Comparison of ENCODE assay signal across 8 cellular contexts in the genomic region with DNA sequence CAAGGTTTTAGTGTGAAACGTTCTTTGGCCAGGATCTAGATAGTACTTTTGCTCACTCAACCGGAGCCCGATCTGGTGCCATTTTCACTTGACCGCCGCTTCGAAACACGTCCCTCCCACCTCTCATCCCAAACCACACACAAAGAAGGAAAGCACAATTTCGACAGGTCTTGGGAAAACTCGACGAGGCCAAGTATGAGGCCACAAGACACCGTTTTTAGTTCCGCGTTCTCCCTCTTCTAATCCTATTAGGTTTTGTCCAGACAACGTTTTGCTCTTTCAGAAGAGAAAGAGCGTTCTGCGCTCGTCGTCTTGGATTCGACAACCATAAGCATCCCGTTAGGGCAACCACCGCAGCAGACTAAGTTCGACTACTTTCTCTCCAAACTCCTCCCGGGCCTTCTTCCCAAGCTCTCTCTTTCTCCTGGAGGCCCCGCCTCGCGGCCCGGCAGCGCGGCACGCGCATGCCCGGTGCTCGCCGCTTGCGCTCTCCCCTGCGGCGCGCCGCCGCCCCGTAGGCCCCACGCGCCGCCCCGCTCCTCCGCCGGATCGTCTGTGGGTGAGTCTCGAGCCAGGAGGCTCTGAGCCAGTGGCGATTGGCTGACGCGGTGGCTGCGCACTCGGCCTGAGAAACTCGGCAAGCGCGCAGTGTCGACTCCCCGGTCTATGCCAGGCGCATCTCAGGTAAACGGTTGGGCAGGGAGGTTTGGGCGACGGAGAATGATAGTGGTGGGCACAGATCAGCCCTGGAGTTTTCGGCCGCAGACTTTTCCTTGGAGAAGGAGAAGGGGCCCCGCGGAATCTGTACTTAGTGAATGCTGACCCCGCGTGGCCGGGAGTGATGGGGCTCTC. TPM values are rescaled to one million over a fixed set of nuclear protein-coding genes. Genes with fewer than 3 reads are reported as not detected.
DNase-seq lines count a peak whose midpoint lies in the region; ATAC-seq and TF ChIP-seq lines count a peak whose summit lies in the region.

A gene with protein sequence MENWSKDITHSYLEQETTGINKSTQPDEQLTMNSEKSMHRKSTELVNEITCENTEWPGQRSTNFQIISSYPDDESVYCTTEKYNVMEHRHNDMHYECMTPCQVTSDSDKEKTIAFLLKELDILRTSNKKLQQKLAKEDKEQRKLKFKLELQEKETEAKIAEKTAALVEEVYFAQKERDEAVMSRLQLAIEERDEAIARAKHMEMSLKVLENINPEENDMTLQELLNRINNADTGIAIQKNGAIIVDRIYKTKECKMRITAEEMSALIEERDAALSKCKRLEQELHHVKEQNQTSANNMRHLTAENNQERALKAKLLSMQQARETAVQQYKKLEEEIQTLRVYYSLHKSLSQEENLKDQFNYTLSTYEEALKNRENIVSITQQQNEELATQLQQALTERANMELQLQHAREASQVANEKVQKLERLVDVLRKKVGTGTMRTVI (plus strand): TSS at position 517 of the 852 bp plus-strand sequence. CDS start 49,952 bp downstream, outside the sequence.

- 1% methylated on average over 70 of the region's 70 CpGs for WGBS in right cardiac atrium

- H3K36me3 ChIP-seq in parathyroid adenoma (ENCODE audit: control insufficient read depth, insufficient read depth, low read length), result no peaks in the 10 kb centered on the region

- intact Hi-C loops in right cardiac atrium (cut with DNase I), result no loop called here

- in situ Hi-C loops in astrocyte of the cerebellum (cut with HindIII; ENCODE audit: low sequenced_read_pairs), result no loop called here

- peak; percentile 100 for ATAC-seq in right cardiac atrium
- ATAC-seq in HG02870 (IDR thresholded peaks at IDR 0.05; ENCODE audit: unreplicated experiment), result no peak
- no peak for ATAC-seq in HG02642 (IDR thresholded peaks at IDR 0.05; ENCODE audit: poor library complexity, unreplicated experiment)

- CTCF ChIA-PET in AG04449 (lab: Yijun Ruan, JAX), result interaction anchor here (1.0 to 3.5 kb wide), 4 partner anchors 14 to 49 kb away, joined by 3 to 20 read pairs (median 6); no protein-coding TSS in a partner anchor

- POLR2A ChIA-PET in AG04449 (lab: Yijun Ruan, JAX), result interaction anchor here (1.4 kb wide), 2 partner anchors 14 to 25 kb away, joined by 3 to 8 read pairs; a partner anchor contains a TSS

- no peaks in the 10 kb centered on the region for H3K9me3 ChIP-seq in right cardiac atrium (ENCODE audit: control insufficient read depth, low read length)
- no peaks in the 10 kb centered on the region for H3K9me3 ChIP-seq in parathyroid adenoma (ENCODE audit: control insufficient read depth, low read length)

- peak; percentile 39 for TF ChIP-seq CTCF in AG04449 (IDR thresholded peaks at IDR 0.05; ENCODE audit: insufficient read depth, low read length, missing control alignments)
- TF ChIP-seq CTCF in HFF-Myc (IDR thresholded peaks at IDR 0.05; ENCODE audit: low read depth, low read length, missing control alignments), result no peak
- peak; percentile 43 for TF ChIP-seq CTCF in astrocyte of the cerebellum (IDR thresholded peaks at IDR 0.05; ENCODE audit: low read depth, low read length, missing control alignments)
- TF ChIP-seq CTCF in parathyroid adenoma (IDR thresholded peaks at IDR 0.05), result no peak

- peak within 1 kb of the TSS; percentile 32 for H3K9ac ChIP-seq in parathyroid adenoma

- H3K4me1 ChIP-seq in right cardiac atrium (ENCODE audit: control insufficient read depth, insufficient read depth, low read length) (no peaks in the 10 kb centered on the region), parathyroid adenoma (no peaks in the 10 kb centered on the region)

- DNase-seq in AG04449 (ENCODE audit: low read depth, low spot score), result peak; percentile 26
- peak; percentile 27 for DNase-seq in HFF-Myc (ENCODE audit: extremely low read depth, low read depth)
- peak; percentile 84 for DNase-seq in NCI-H82 (lab: John Stamatoyannopoulos, UW)
- DNase-seq in astrocyte of the cerebellum (ENCODE audit: low read depth), result peak; percentile 64
- DNase-seq in right cardiac atrium, result peak; percentile 90 to 95 (median 95)

- H3K79me2 ChIP-seq in parathyroid adenoma, result no peaks in the 10 kb centered on the region

- peak within 1 kb of the TSS; percentile 86 for H3K4me3 ChIP-seq in AG04449 (ENCODE audit: low read depth, low read length)
- H3K4me3 ChIP-seq in HFF-Myc (replicated peaks; ENCODE audit: low read depth, low read length), result peak within 1 kb of the TSS; percentile 73
- H3K4me3 ChIP-seq in astrocyte of the cerebellum (ENCODE audit: low read depth, low read length), result peak within 1 kb of the TSS; percentile 73
- H3K4me3 ChIP-seq in right cardiac atrium (ENCODE audit: low read length), result peak within 1 kb of the TSS; percentile 61
- peak within 1 kb of the TSS; percentile 96 for H3K4me3 ChIP-seq in parathyroid adenoma (ENCODE audit: low read depth, low read length)

- peak within 1 kb of the TSS; percentile 96 for H2AFZ ChIP-seq in parathyroid adenoma

- H3K4me2 ChIP-seq in parathyroid adenoma (ENCODE audit: low read length), result peak within 1 kb of the TSS; percentile 99

- H3K27ac ChIP-seq in right cardiac atrium (ENCODE audit: low read length) (peak within 1 kb of the TSS; percentile 90), parathyroid adenoma (peak within 1 kb of the TSS; percentile 85)

- H3K27me3 ChIP-seq in right cardiac atrium (ENCODE audit: control insufficient read depth, insufficient read depth) (no peaks in the 10 kb centered on the region), parathyroid adenoma (ENCODE audit: control insufficient read depth, insufficient read depth, low read length) (no peaks in the 10 kb centered on the region)

RNA-seq across cellular contexts. Expression of the gene that starts here (rescaled TPM):
- 10 to 100 TPM; 10.6 to 13.2 (median 11.6) TPM for total RNA-seq in right cardiac atrium
- polyA plus RNA-seq in right cardiac atrium, result 3.9 TPM

Comparison
In these comparisons a context has a peak if more than half of its experiments do, and no peak if none do; other contexts are left out.
1. DNase-seq: peak in every context shown above with its lines; median percentile 95 in right cardiac atrium; 84 in NCI-H82; 64 in astrocyte of the cerebellum; 27 in HFF-Myc; 26 in AG04449.
2. CTCF ChIP-seq: peak in AG04449 (single experiment) and astrocyte of the cerebellum (single experiment); none in HFF-Myc (single experiment) and parathyroid adenoma (single experiment).
3. ATAC-seq: peak in right cardiac atrium (2 of 2); none in HG02870 (single experiment) and HG02642 (single experiment).
4. Peak in every context shown above with its lines, with median percentiles within 50 percentile points of each other: H3K4me3 ChIP-seq.